16 cellular contexts compared by ENCODE assay signal in genomic region chr20:62309947-62310756, GRCh38. TPM values are rescaled to one million over a fixed set of nuclear protein-coding genes. Genes with fewer than 3 reads are reported as not detected.
DNase-seq lines count a peak whose midpoint lies in the region; ATAC-seq and TF ChIP-seq lines count a peak whose summit lies in the region.
"Had no signal": no experiment of that assay in that cellular context is flagged by ENCODE, and none has a peak within 500 bp of the region (broad histone marks: within the 10 kb centered on the region; RNA-seq: fewer than 3 reads in every experiment).

No MANE protein-coding gene starts in this region.

- CTCF ChIA-PET in Caco-2 (lab: Charles Lee) (interaction anchor here (0.6 kb wide), 1 partner anchor 342 kb away, joined by 3 read pairs; no protein-coding TSS in a partner anchor), HEK293 (lab: Yijun Ruan, JAX) (no interaction called here), RWPE1 (lab: Yijun Ruan, JAX) (interaction anchor here (0.6 to 2.6 kb wide), 3 partner anchors 22 to 80 kb away, joined by 3 to 12 read pairs (median 3); no protein-coding TSS in a partner anchor)

- H3K4me1 ChIP-seq in Caco-2: peaks cover 7% of the 10 kb centered on the region
- peaks cover under 1% of the 10 kb centered on the region; the same call in 1 of the 2 replicates for H3K4me1 ChIP-seq in HEK293 (ENCODE audit: control insufficient read depth, insufficient read depth, low read length)
- peaks cover 31% of the 10 kb centered on the region for H3K4me1 ChIP-seq in mesenchymal stem cell (ENCODE audit: control insufficient read depth, insufficient read depth, low read depth, low read length)

- H2AFZ ChIP-seq in mesenchymal stem cell (ENCODE audit: low read depth, low read length): no peak overlapping the region

- peak overlapping the region; percentile 38 for H4K8ac ChIP-seq in mesenchymal stem cell (ENCODE audit: low read length)

- no peak overlapping the region for H3K4ac ChIP-seq in mesenchymal stem cell (ENCODE audit: low read depth in 1 of 2, low read length in 2 of 2)

- H3K36me3 ChIP-seq in Caco-2 (ENCODE audit: control insufficient read depth, insufficient read depth, low read length): peaks cover 38% of the 10 kb centered on the region
- H3K36me3 ChIP-seq in HEK293 (ENCODE audit: control insufficient read depth in 2 of 2, insufficient read depth in 1 of 2, low read length in 2 of 2): peaks cover 0 to 92% of the 10 kb centered on the region in 2 experiments; a peak in 2 of 3 replicates
- H3K36me3 ChIP-seq in mesenchymal stem cell (ENCODE audit: control insufficient read depth in 1 of 2, insufficient read depth in 2 of 2, low read depth in 1 of 2, low read length in 2 of 2): peaks cover 59 to 99% of the 10 kb centered on the region in 2 experiments
- peaks cover 88% of the 10 kb centered on the region for H3K36me3 ChIP-seq in WERI-Rb-1

- intact Hi-C loops in Caco-2 (cut with micrococcal nuclease; ENCODE audit: unreplicated experiment): loop anchor here (10.0 kb wide), 1 partner anchor 485 kb away; the partner anchor contains the start of gene MRGBP

- H2BK120ac ChIP-seq in mesenchymal stem cell (ENCODE audit: low read depth, low read length): no peak overlapping the region

- H3K4me2 ChIP-seq in mesenchymal stem cell (ENCODE audit: low read length, poor library complexity, severe bottlenecking): no peak overlapping the region
- H3K4me2 ChIP-seq: SK-N-SH had no signal

- no peak overlapping the region for H2BK12ac ChIP-seq in mesenchymal stem cell (ENCODE audit: low read length in 2 of 2)

- H3K27me3 ChIP-seq in Caco-2 (replicated peaks; ENCODE audit: control insufficient read depth, insufficient read depth, low read length) (no peaks in the 10 kb centered on the region), mesenchymal stem cell (ENCODE audit: control insufficient read depth in 1 of 2, insufficient read depth in 1 of 2, low read length in 2 of 2) (no peaks in the 10 kb centered on the region), WERI-Rb-1 (ENCODE audit: insufficient read depth, low read depth, severe bottlenecking) (no peaks in the 10 kb centered on the region)

- TF ChIP-seq CTCF in Caco-2 (IDR thresholded peaks at IDR 0.05; ENCODE audit: insufficient read depth in 1 of 2, low read depth in 1 of 2, low read length in 1 of 2, severe bottlenecking in 1 of 2, unreplicated experiment in 1 of 2) (peak in 1 of 2 experiments; percentile 16), HEK293 (tag by site-specific recombination; IDR thresholded peaks at IDR 0.05) (no peak), RWPE1 (conservative IDR thresholded peaks at IDR 0.05; ENCODE audit: low read depth) (no peak), WERI-Rb-1 (IDR thresholded peaks at IDR 0.05; ENCODE audit: low read depth, low read length) (no peak)

- no peak overlapping the region for H3K4me3 ChIP-seq in Caco-2 (ENCODE audit: low read depth, low read length)
- H3K4me3 ChIP-seq in HEK293 (ENCODE audit: low read depth, low read length): no peak overlapping the region
- no peak overlapping the region for H3K4me3 ChIP-seq in mesenchymal stem cell (ENCODE audit: insufficient read depth in 1 of 2, low read depth in 1 of 2, low read length in 2 of 2)
- H3K4me3 ChIP-seq in WERI-Rb-1 (ENCODE audit: low read depth, low read length): no peak overlapping the region

- H3K9me3 ChIP-seq in Caco-2 (no peaks in the 10 kb centered on the region), HEK293 (ENCODE audit: control insufficient read depth, insufficient read depth, low read depth, low read length) (no peaks in the 10 kb centered on the region), mesenchymal stem cell (ENCODE audit: control insufficient read depth, low read length) (no peaks in the 10 kb centered on the region), WERI-Rb-1 (ENCODE audit: severe bottlenecking) (no peaks in the 10 kb centered on the region)
- H3K9me3 ChIP-seq: SK-N-SH had no signal

- H3K4me3 Mint-ChIP-seq in Caco-2 (ENCODE audit: unreplicated experiment): no peak overlapping the region
- H3K4me3 Mint-ChIP-seq: CD14-positive monocyte had no signal

- H3K27me3 Mint-ChIP-seq in Caco-2 (ENCODE audit: insufficient read depth, unreplicated experiment): no peaks in the 10 kb centered on the region

- no peaks in the 10 kb centered on the region for H3K9me3 Mint-ChIP-seq in Caco-2 (ENCODE audit: unreplicated experiment)
- H3K9me3 Mint-ChIP-seq: CD14-positive monocyte had no signal

- H3K9ac ChIP-seq in mesenchymal stem cell (ENCODE audit: low read length): no peak overlapping the region
- H3K9ac ChIP-seq: SK-N-SH had no signal

- H3K27ac ChIP-seq in HEK293 (ENCODE audit: extremely low read depth, low read depth, low read length) (no peak overlapping the region), RWPE1 (peak overlapping the region; percentile 96), mesenchymal stem cell (ENCODE audit: low read length, poor library complexity, severe bottlenecking) (no peak overlapping the region), WERI-Rb-1 (no peak overlapping the region)

- H3K23ac ChIP-seq in mesenchymal stem cell (ENCODE audit: low read length in 2 of 2): no peak overlapping the region

- no peak overlapping the region for H3K14ac ChIP-seq in mesenchymal stem cell (ENCODE audit: low read length in 2 of 2)

- H2BK15ac ChIP-seq in mesenchymal stem cell (ENCODE audit: low read depth, poor library complexity, severe bottlenecking): no peak overlapping the region

- 88% methylated on average over 29 of the region's 29 CpGs for WGBS in mesenchymal stem cell

- H2BK5ac ChIP-seq in mesenchymal stem cell (ENCODE audit: low read depth, low read length, poor library complexity, severe bottlenecking): no peak overlapping the region

- peak overlapping the region; percentile 7 for H4K91ac ChIP-seq in mesenchymal stem cell (ENCODE audit: low read length)

- peaks cover 100% of the 10 kb centered on the region for H3K36me3 Mint-ChIP-seq in Caco-2 (ENCODE audit: insufficient read depth, unreplicated experiment)

- peaks cover 21% of the 10 kb centered on the region for H3K79me1 ChIP-seq in mesenchymal stem cell (replicated peaks; ENCODE audit: low read length, poor library complexity, severe bottlenecking)

- H3K27ac Mint-ChIP-seq in Caco-2 (ENCODE audit: unreplicated experiment): peak overlapping the region; percentile 97

- BruUV-seq in Caco-2 (replicated peaks; lab: Mats Ljungman, UMichigan): no TSS peak

- no peak overlapping the region for H2AK5ac ChIP-seq in mesenchymal stem cell (ENCODE audit: low read length, severe bottlenecking)

- ATAC-seq in left lobe of liver (no peak), HG03025 (IDR thresholded peaks at IDR 0.05; ENCODE audit: low FRiP score, unreplicated experiment) (no peak)

- H3K4me1 Mint-ChIP-seq in Caco-2 (ENCODE audit: low read depth, unreplicated experiment): peaks cover 14% of the 10 kb centered on the region

- H3K18ac ChIP-seq in mesenchymal stem cell (ENCODE audit: low read depth in 1 of 2, low read length in 2 of 2): no peak overlapping the region

- DNase-seq in Caco-2 (no peak), RWPE1 (ENCODE audit: low spot score) (no peak), mesenchymal stem cell (no peak), left lobe of liver (ENCODE audit: low spot score) (no peak), WERI-Rb-1 (no peak)
- no peak for DNase-seq in stimulated activated CD4-positive, alpha-beta T cell treated with anti-CD3 and anti-CD28 coated beads, Interleukin-4, amount 100 ng/mL, for 4 hours
- DNase-seq: COR-L47, GDM1, KBM-7, NCI-H226, NCI-H526, OCI-M1, SK-N-SH had no signal

- POLR2A ChIA-PET in Caco-2 (lab: Charles Lee) (no interaction called here), HEK293 (lab: Yijun Ruan, JAX) (interaction anchor here (1.5 kb wide), 1 partner anchor 56 kb away, joined by 3 read pairs; no protein-coding TSS in a partner anchor), RWPE1 (lab: Yijun Ruan, JAX; ENCODE audit: low non-redundant PET) (no interaction called here)

TF ChIP-seq in HEK293, 187 proteins besides CTCF, POLR2A, EP300 and RAD21 (continues in another document):
- TF ChIP-seq KLF7 (tag by site-specific recombination; IDR thresholded peaks at IDR 0.05; ENCODE audit: borderline replicate concordance) (no peak), ZNF169 (tag by site-specific recombination; IDR thresholded peaks at IDR 0.05) (no peak), SP2 (tag by site-specific recombination; IDR thresholded peaks at IDR 0.05) (no peak), ZNF548 (tag by site-specific recombination; IDR thresholded peaks at IDR 0.05) (no peak), ZNF2 (tag by site-specific recombination; IDR thresholded peaks at IDR 0.05) (no peak), REST (tag by site-specific recombination; IDR thresholded peaks at IDR 0.05) (no peak), ZNF10 (tag by site-specific recombination; IDR thresholded peaks at IDR 0.05) (no peak), ZNF670 (tag by site-specific recombination; IDR thresholded peaks at IDR 0.05; ENCODE audit: low read depth) (no peak)

RNA-seq across cellular contexts. Expression of gene ADRM1, which starts 7.4 kb away (rescaled TPM):
- total RNA-seq in Caco-2 (2022) (261 and 263 TPM in 2 replicates), left lobe of liver (61.0 TPM)
- polyA plus RNA-seq in mesenchymal stem cell (2013, experiment 1 of 2): 99.6 TPM
- polyA plus RNA-seq in mesenchymal stem cell (2013, experiment 2 of 2): 97.9 TPM

RNA-seq across cellular contexts. Expression of gene LAMA5, which starts 57.0 kb away (rescaled TPM):
- 1,050 and 1,125 TPM in 2 replicates for total RNA-seq in Caco-2 (2022)
- 70.0 TPM for polyA plus RNA-seq in mesenchymal stem cell (2013, experiment 1 of 2)
- 65.1 TPM for polyA plus RNA-seq in mesenchymal stem cell (2013, experiment 2 of 2)
- total RNA-seq in left lobe of liver: 112 TPM
- polyA plus RNA-seq: CD14-positive monocyte had no signal
